ENCODE assay signal across 8 cellular contexts in genomic region chr6:46652603-46653438, GRCh38. TPM values are rescaled to one million over a fixed set of nuclear protein-coding genes. Genes with fewer than 3 reads are reported as not detected.
DNase-seq lines count a peak whose midpoint lies in the region; ATAC-seq and TF ChIP-seq lines count a peak whose summit lies in the region.

A gene with protein sequence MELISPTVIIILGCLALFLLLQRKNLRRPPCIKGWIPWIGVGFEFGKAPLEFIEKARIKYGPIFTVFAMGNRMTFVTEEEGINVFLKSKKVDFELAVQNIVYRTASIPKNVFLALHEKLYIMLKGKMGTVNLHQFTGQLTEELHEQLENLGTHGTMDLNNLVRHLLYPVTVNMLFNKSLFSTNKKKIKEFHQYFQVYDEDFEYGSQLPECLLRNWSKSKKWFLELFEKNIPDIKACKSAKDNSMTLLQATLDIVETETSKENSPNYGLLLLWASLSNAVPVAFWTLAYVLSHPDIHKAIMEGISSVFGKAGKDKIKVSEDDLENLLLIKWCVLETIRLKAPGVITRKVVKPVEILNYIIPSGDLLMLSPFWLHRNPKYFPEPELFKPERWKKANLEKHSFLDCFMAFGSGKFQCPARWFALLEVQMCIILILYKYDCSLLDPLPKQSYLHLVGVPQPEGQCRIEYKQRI (minus strand): TSS chr6:46652818. CDS start chr6:46652582, 236 bp downstream.
A gene with protein sequence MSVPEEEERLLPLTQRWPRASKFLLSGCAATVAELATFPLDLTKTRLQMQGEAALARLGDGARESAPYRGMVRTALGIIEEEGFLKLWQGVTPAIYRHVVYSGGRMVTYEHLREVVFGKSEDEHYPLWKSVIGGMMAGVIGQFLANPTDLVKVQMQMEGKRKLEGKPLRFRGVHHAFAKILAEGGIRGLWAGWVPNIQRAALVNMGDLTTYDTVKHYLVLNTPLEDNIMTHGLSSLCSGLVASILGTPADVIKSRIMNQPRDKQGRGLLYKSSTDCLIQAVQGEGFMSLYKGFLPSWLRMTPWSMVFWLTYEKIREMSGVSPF (plus strand): TSS chr6:46652975. CDS start chr6:46653193, 218 bp downstream.

- DNase-seq in CD14-positive monocyte (ENCODE audit: low spot score) (peak; percentile 66), HPDE6-E6E7 (ENCODE audit: extremely low spot score) (peak; percentile 92), NOMO-1 (lab: John Stamatoyannopoulos, UW; ENCODE audit: unreplicated experiment in 2 of 2) (peak; percentile 82 to 84), mesenchymal stem cell (peak; percentile 89)
- peak; percentile 49 for DNase-seq in activated CD8-positive, alpha-beta memory T cell treated with anti-CD3 and anti-CD28 coated beads, Interleukin-2, amount 50 U/mL, for 24 hours (ENCODE audit: extremely low read depth)
- DNase-seq in stimulated activated CD8-positive, alpha-beta memory T cell treated with anti-CD3 and anti-CD28 coated beads, Interleukin-12 subunit alpha, Interleukin-12 subunit beta, amount 100 ng/mL, for 1 hour (ENCODE audit: low read depth) = peak; percentile 66

- H3K4me2 ChIP-seq in mesenchymal stem cell (ENCODE audit: low read length, poor library complexity, severe bottlenecking) = peak within 1 kb of the TSS; percentile 94

- peak within 1 kb of the TSS; percentile 92 to 95 for H3K4me3 Mint-ChIP-seq in CD14-positive monocyte

- H3K27me3 ChIP-seq in endocrine pancreas (ENCODE audit: control insufficient read depth, insufficient read depth, low read length) (no peaks in the 10 kb centered on the region), mesenchymal stem cell (ENCODE audit: control insufficient read depth in 1 of 2, insufficient read depth in 1 of 2, low read length in 2 of 2) (no peaks in the 10 kb centered on the region)

- H3K9ac ChIP-seq in endocrine pancreas (ENCODE audit: control insufficient read depth, insufficient read depth, low read length) (peak within 1 kb of the TSS; percentile 85), mesenchymal stem cell (ENCODE audit: low read length) (peak within 1 kb of the TSS; percentile 90)

- H3K4me1 ChIP-seq in endocrine pancreas (ENCODE audit: control insufficient read depth, insufficient read depth, low read length) (peaks cover 19% of the 10 kb centered on the region), mesenchymal stem cell (ENCODE audit: control insufficient read depth, insufficient read depth, low read depth, low read length) (peaks cover 2% of the 10 kb centered on the region)

- H2AFZ ChIP-seq in mesenchymal stem cell (ENCODE audit: low read depth, low read length) = peak within 1 kb of the TSS; percentile 100

- H4K8ac ChIP-seq in mesenchymal stem cell (ENCODE audit: low read length) = peak within 1 kb of the TSS; percentile 47

- H3K4ac ChIP-seq in mesenchymal stem cell (ENCODE audit: low read depth in 1 of 2, low read length in 2 of 2) = peak within 1 kb of the TSS in 1 of 2 experiments; percentile 41

- under 1% methylated on average over 58 of the region's 72 CpGs for WGBS in mesenchymal stem cell

- peak within 1 kb of the TSS; percentile 60 for H2BK15ac ChIP-seq in mesenchymal stem cell (ENCODE audit: low read depth, poor library complexity, severe bottlenecking)

- H3K27ac Mint-ChIP-seq in CD14-positive monocyte = peak within 1 kb of the TSS in 3 of 7 donors; percentile 1 to 38 (median 19)

- peaks cover 14% of the 10 kb centered on the region for H3K4me1 Mint-ChIP-seq in CD14-positive monocyte

- no peak within 1 kb of the TSS for H2BK120ac ChIP-seq in mesenchymal stem cell (ENCODE audit: low read depth, low read length)

- peaks cover 3% of the 10 kb centered on the region for H3K79me1 ChIP-seq in mesenchymal stem cell (replicated peaks; ENCODE audit: low read length, poor library complexity, severe bottlenecking)

- no peak within 1 kb of the TSS for H2BK5ac ChIP-seq in mesenchymal stem cell (ENCODE audit: low read depth, low read length, poor library complexity, severe bottlenecking)

- no peak for TF ChIP-seq CTCF in CD14-positive monocyte (IDR thresholded peaks at IDR 0.05)

- intact Hi-C loops in CD14-positive monocyte (cut with micrococcal nuclease) = loop anchor here in 1 of 2 donors (1.0 kb wide), 1 partner anchor 12 kb away; no protein-coding TSS in a partner anchor

- H3K18ac ChIP-seq in mesenchymal stem cell (ENCODE audit: low read depth in 1 of 2, low read length in 2 of 2) = peak within 1 kb of the TSS in 1 of 2 experiments; percentile 28

- peak within 1 kb of the TSS; percentile 18 to 77 for H2BK12ac ChIP-seq in mesenchymal stem cell (ENCODE audit: low read length in 2 of 2)

- peak within 1 kb of the TSS in 1 of 2 experiments; percentile 81 for H3K14ac ChIP-seq in mesenchymal stem cell (ENCODE audit: low read length in 2 of 2)

- H2AK5ac ChIP-seq in mesenchymal stem cell (ENCODE audit: low read length, severe bottlenecking) = no peak within 1 kb of the TSS

- peaks cover 0 to 6% of the 10 kb centered on the region in 2 donors for H3K36me3 Mint-ChIP-seq in CD14-positive monocyte

- H3K36me3 ChIP-seq in endocrine pancreas (ENCODE audit: control insufficient read depth, insufficient read depth, low read length) = no peaks in the 10 kb centered on the region
- H3K36me3 ChIP-seq in mesenchymal stem cell (ENCODE audit: control insufficient read depth in 1 of 2, insufficient read depth in 2 of 2, low read depth in 1 of 2, low read length in 2 of 2) = peaks cover 0 to 3% of the 10 kb centered on the region in 2 experiments

- H3K23ac ChIP-seq in mesenchymal stem cell (ENCODE audit: low read length in 2 of 2) = no peak within 1 kb of the TSS

- H3K9me3 ChIP-seq in endocrine pancreas (ENCODE audit: control insufficient read depth, low read length) (no peaks in the 10 kb centered on the region), mesenchymal stem cell (ENCODE audit: control insufficient read depth, low read length) (no peaks in the 10 kb centered on the region)

- peak within 1 kb of the TSS; percentile 18 for H4K91ac ChIP-seq in mesenchymal stem cell (ENCODE audit: low read length)

- peaks cover 0 to 2% (median 0%) of the 10 kb centered on the region in 7 donors for H3K9me3 Mint-ChIP-seq in CD14-positive monocyte

- peak within 1 kb of the TSS; percentile 99 for H3K4me3 ChIP-seq in endocrine pancreas (ENCODE audit: control insufficient read depth, insufficient read depth, low read length)
- H3K4me3 ChIP-seq in mesenchymal stem cell (ENCODE audit: insufficient read depth in 1 of 2, low read depth in 1 of 2, low read length in 2 of 2) = peak within 1 kb of the TSS; percentile 96 to 97

- no peak within 1 kb of the TSS for H3K27ac ChIP-seq in mesenchymal stem cell (ENCODE audit: low read length, poor library complexity, severe bottlenecking)

- peak; percentile 100 for ATAC-seq in GM19467 (IDR thresholded peaks at IDR 0.05; ENCODE audit: unreplicated experiment)

- H3K27me3 Mint-ChIP-seq in CD14-positive monocyte (ENCODE audit: low read depth in 3 of 3) = peaks cover 30 to 50% (median 35%) of the 10 kb centered on the region in 3 donors

RNA-seq across cellular contexts. Expression of the first gene that starts in this region (rescaled TPM):
- polyA plus RNA-seq in CD14-positive monocyte = not detected
- polyA plus RNA-seq in mesenchymal stem cell (2013, experiment 1 of 2) = 2.1 TPM
- 2.3 TPM for polyA plus RNA-seq in mesenchymal stem cell (2013, experiment 2 of 2)

RNA-seq across cellular contexts. Expression of the second gene that starts in this region (rescaled TPM):
- polyA plus RNA-seq in CD14-positive monocyte = under 1 TPM in 1 of 2 donors, not detected in 1; 0.34 TPM
- 1.8 TPM for polyA plus RNA-seq in mesenchymal stem cell (2013, experiment 1 of 2)
- polyA plus RNA-seq in mesenchymal stem cell (2013, experiment 2 of 2) = 1.5 TPM

Comparison
In these comparisons a context has a peak if more than half of its experiments do, and no peak if none do; other contexts are left out.
1. Peak in DNase-seq in CD14-positive monocyte; RNA of the genes that start here not detected or under 1 TPM.